In the genomic region with DNA sequence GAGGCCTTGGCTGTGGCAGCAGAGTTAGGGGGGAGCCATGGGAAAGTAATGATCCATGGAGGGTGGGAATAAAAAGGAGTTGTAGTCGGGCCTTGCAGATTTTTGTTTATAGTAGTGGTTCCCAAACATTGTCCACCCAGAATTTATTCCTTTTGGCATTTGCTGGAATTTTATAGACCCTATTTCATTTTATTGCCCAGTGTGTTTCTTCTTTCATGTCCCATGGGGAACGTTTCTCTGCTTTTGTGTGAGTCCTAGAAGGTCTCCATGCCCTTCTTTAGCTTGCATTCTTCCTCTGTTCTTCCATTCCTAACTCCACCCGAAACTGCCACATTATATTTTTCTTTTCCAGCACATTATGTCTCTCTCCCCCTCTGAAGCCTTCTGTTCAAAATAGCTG, we compare ENCODE assay signal across 19 cellular contexts.
"Had no signal": no experiment of that assay in that cellular context is flagged by ENCODE, and none has a peak within 500 bp of the region (broad histone marks: within the 10 kb centered on the region; RNA-seq: fewer than 3 reads in every experiment).

No MANE protein-coding gene starts in this region.

- H3K27ac ChIP-seq: foreskin keratinocyte, lower lobe of right lung, thyroid gland, WERI-Rb-1 had no signal

- H3K36me3 Mint-ChIP-seq: immature natural killer cell; stimulated activated memory B cell treated with anti-CD40 and anti-IgM and Interleukin-4, amounts not matched to agents 10 μg/mL and 1 μg/mL and 100 μg/mL, for 72 hours; T-cell had no signal

- H3K27me3 ChIP-seq: foreskin keratinocyte, thyroid gland had no signal

- H3K9me3 Mint-ChIP-seq: activated CD8-positive, alpha-beta T cell treated with anti-CD3 and anti-CD28 coated beads for 36 hours; activated T-cell treated with anti-CD3 and anti-CD28 coated beads, Interleukin-2, amount 50 U/mL, for 4 hours; immature natural killer cell; stimulated activated memory B cell treated with anti-CD40 and anti-IgM and Interleukin-4, amounts not matched to agents 10 μg/mL and 1 μg/mL and 100 μg/mL, for 72 hours; T-cell had no signal

- H3K4me1 ChIP-seq: lower lobe of right lung, thyroid gland had no signal

- H3K4me3 Mint-ChIP-seq: activated CD4-positive, alpha-beta T cell treated with anti-CD3 and anti-CD28 coated beads for 36 hours; activated CD8-positive, alpha-beta T cell treated with anti-CD3 and anti-CD28 coated beads for 36 hours; activated T-cell treated with anti-CD3 and anti-CD28 coated beads, Interleukin-2, amount 50 U/mL, for 4 hours; immature natural killer cell; stimulated activated memory B cell treated with anti-CD40 and anti-IgM and Interleukin-4, amounts not matched to agents 10 μg/mL and 1 μg/mL and 100 μg/mL, for 72 hours; T-cell had no signal

- H3K27ac Mint-ChIP-seq: activated CD4-positive, alpha-beta T cell treated with anti-CD3 and anti-CD28 coated beads for 36 hours; activated CD8-positive, alpha-beta T cell treated with anti-CD3 and anti-CD28 coated beads for 36 hours; immature natural killer cell; stimulated activated memory B cell treated with anti-CD40 and anti-IgM and Interleukin-4, amounts not matched to agents 10 μg/mL and 1 μg/mL and 100 μg/mL, for 72 hours; T-cell had no signal

- H3K4me3 ChIP-seq: lower lobe of right lung, thyroid gland had no signal

- H3K4me1 Mint-ChIP-seq: activated CD4-positive, alpha-beta T cell treated with anti-CD3 and anti-CD28 coated beads for 36 hours; immature natural killer cell; stimulated activated memory B cell treated with anti-CD40 and anti-IgM and Interleukin-4, amounts not matched to agents 10 μg/mL and 1 μg/mL and 100 μg/mL, for 72 hours; T-cell had no signal

- DNase-seq: activated CD4-positive, alpha-beta T cell treated with anti-CD3 and anti-CD28 coated beads for 36 hours; activated CD8-positive, alpha-beta T cell treated with anti-CD3 and anti-CD28 coated beads for 36 hours; activated effector memory CD4-positive, alpha-beta T cell treated with Interleukin-2 at 50 U/mL for 16 hours; activated naive CD4-positive, alpha-beta T cell treated with anti-CD3 and anti-CD28 coated beads, Interleukin-2, amount 50 U/mL, for 16 hours; activated T-cell treated with anti-CD3 and anti-CD28 coated beads, Interleukin-2, amount 50 U/mL, for 4 hours; caudate nucleus; cortex of kidney; effector CD4-positive, alpha-beta T cell; foreskin keratinocyte; glutamatergic neuron; immature natural killer cell; lower lobe of right lung; retina; stimulated activated CD4-positive, alpha-beta T cell treated with anti-CD3 and anti-CD28 coated beads, Interleukin-2, amount 100 ng/mL, for 48 hours; T-cell; T1000; thyroid gland; WERI-Rb-1 had no signal

- H3K36me3 ChIP-seq: lower lobe of right lung, thyroid gland, WERI-Rb-1 had no signal

- H3K9me3 ChIP-seq: lower lobe of right lung, thyroid gland had no signal

- ATAC-seq: activated CD4-positive, alpha-beta T cell treated with anti-CD3 and anti-CD28 coated beads for 36 hours; activated CD8-positive, alpha-beta T cell treated with anti-CD3 and anti-CD28 coated beads for 36 hours; activated T-cell treated with anti-CD3 and anti-CD28 coated beads, Interleukin-2, amount 50 U/mL, for 4 hours; foreskin keratinocyte; lower lobe of right lung; stimulated activated memory B cell treated with anti-CD40 and anti-IgM and Interleukin-4, amounts not matched to agents 10 μg/mL and 1 μg/mL and 100 μg/mL, for 72 hours; T-cell had no signal

- H3K27me3 Mint-ChIP-seq: stimulated activated memory B cell treated with anti-CD40 and anti-IgM and Interleukin-4, amounts not matched to agents 10 μg/mL and 1 μg/mL and 100 μg/mL, for 72 hours had no signal
